ENCODE assay signal across 8 cellular contexts in genomic region chr1:61078611-61079010, GRCh38. TPM values are rescaled to one million over a fixed set of nuclear protein-coding genes. Genes with fewer than 3 reads are reported as not detected.
DNase-seq lines count a peak whose midpoint lies in the region; ATAC-seq and TF ChIP-seq lines count a peak whose summit lies in the region.

No MANE protein-coding gene starts in this region.

- peaks cover 35% of the 10 kb centered on the region for H3K4me1 ChIP-seq in Loucy (ENCODE audit: insufficient read depth, low read length, poor library complexity, severe bottlenecking)
- H3K4me1 ChIP-seq in naive thymus-derived CD4-positive, alpha-beta T cell (ENCODE audit: control insufficient read depth in 2 of 2, insufficient read depth in 2 of 2, low read length in 2 of 2): peaks cover 24 to 41% of the 10 kb centered on the region in 2 donors

- H3K9ac ChIP-seq in Loucy (ENCODE audit: low read depth, low read length, poor library complexity, severe bottlenecking): peak overlapping the region; percentile 65

- H3K4me2 ChIP-seq in Loucy (ENCODE audit: low read depth, low read length, poor library complexity, severe bottlenecking): peak overlapping the region; percentile 74

- CTCF ChIA-PET in naive thymus-derived CD4-positive, alpha-beta T cell (lab: Charles Lee): interaction anchor here (0.8 to 3.6 kb wide), 5 partner anchors 8 to 34 kb away, joined by 3 to 29 read pairs (median 4); no protein-coding TSS in a partner anchor

- intact Hi-C loops in naive thymus-derived CD4-positive, alpha-beta T cell (cut with micrococcal nuclease): loop anchor here (1.0 to 10.0 kb wide), 7 partner anchors 36 to 1704 kb away; partner anchors contain the start of genes PATJ (in 2 of the 2), USP1 (in 2 of the 2), ATG4C (in 1 of the 2) and DOCK7 (in 1 of the 2)

- peaks cover 0 to 54% (median 0%) of the 10 kb centered on the region in 5 donors for H3K27me3 Mint-ChIP-seq in naive thymus-derived CD4-positive, alpha-beta T cell
- H3K27me3 Mint-ChIP-seq in stimulated activated naive B cell treated with anti-CD40 and anti-IgM and Interleukin-4, amounts not matched to agents 10 μg/mL and 1 μg/mL and 100 μg/mL, for 72 hours: peaks cover 30 to 34% of the 10 kb centered on the region in 2 donors

- H2AFZ ChIP-seq in Loucy (ENCODE audit: low read length): peak overlapping the region; percentile 70

- H3K27ac Mint-ChIP-seq in naive thymus-derived CD4-positive, alpha-beta T cell: peak overlapping the region in 8 of 9 donors; percentile 87 to 100 (median 97)
- H3K27ac Mint-ChIP-seq in stimulated activated naive B cell treated with anti-CD40 and anti-IgM and Interleukin-4, amounts not matched to agents 10 μg/mL and 1 μg/mL and 100 μg/mL, for 72 hours: no peak overlapping the region

- DNase-seq in AG10803 (ENCODE audit: low read depth) (peak; percentile 19), coronary artery (ENCODE audit: low spot score) (no peak)
- no peak for DNase-seq in naive thymus-derived CD4-positive, alpha-beta T cell
- no peak for DNase-seq in stimulated activated naive B cell treated with anti-CD40 and anti-IgM and Interleukin-4, amounts not matched to agents 10 μg/mL and 1 μg/mL and 100 μg/mL, for 72 hours

- POLR2A ChIA-PET in naive thymus-derived CD4-positive, alpha-beta T cell (lab: Charles Lee): interaction anchor here (1.1 to 2.8 kb wide), 5 partner anchors 25 to 1610 kb away, joined by 3 to 32 read pairs (median 4); partner anchors contain the start of gene DOCK7

- no peaks in the 10 kb centered on the region for H4K20me1 ChIP-seq in Loucy (ENCODE audit: insufficient read depth, low read length, poor library complexity, severe bottlenecking)

- peaks cover 34 to 49% (median 46%) of the 10 kb centered on the region in 7 donors for H3K4me1 Mint-ChIP-seq in naive thymus-derived CD4-positive, alpha-beta T cell
- H3K4me1 Mint-ChIP-seq in stimulated activated naive B cell treated with anti-CD40 and anti-IgM and Interleukin-4, amounts not matched to agents 10 μg/mL and 1 μg/mL and 100 μg/mL, for 72 hours: peaks cover 16 to 39% of the 10 kb centered on the region in 2 donors

- H3K4me3 ChIP-seq in AG10803 (ENCODE audit: low read length): peak overlapping the region; percentile 6; the same call in 1 of the 2 replicates
- H3K4me3 ChIP-seq in Loucy (ENCODE audit: low read length, poor library complexity, severe bottlenecking): peak overlapping the region; percentile 71
- H3K4me3 ChIP-seq in coronary artery: peak overlapping the region; percentile 74
- peak overlapping the region; percentile 73 for H3K4me3 ChIP-seq in naive thymus-derived CD4-positive, alpha-beta T cell (ENCODE audit: low read length)

- no peaks in the 10 kb centered on the region for H3K9me3 ChIP-seq in Loucy (ENCODE audit: insufficient read depth, low read depth, low read length)
- H3K9me3 ChIP-seq in naive thymus-derived CD4-positive, alpha-beta T cell (ENCODE audit: control insufficient read depth in 2 of 3, low read length in 3 of 3): no peaks in the 10 kb centered on the region

- H3K36me3 ChIP-seq in Loucy (ENCODE audit: insufficient read depth, low read length): no peaks in the 10 kb centered on the region
- H3K36me3 ChIP-seq in naive thymus-derived CD4-positive, alpha-beta T cell (ENCODE audit: control insufficient read depth in 2 of 3, insufficient read depth in 3 of 3, low read length in 3 of 3): no peaks in the 10 kb centered on the region

- peak overlapping the region; percentile 91 to 98 (median 94) for H3K4me3 Mint-ChIP-seq in naive thymus-derived CD4-positive, alpha-beta T cell
- no peak overlapping the region for H3K4me3 Mint-ChIP-seq in stimulated activated naive B cell treated with anti-CD40 and anti-IgM and Interleukin-4, amounts not matched to agents 10 μg/mL and 1 μg/mL and 100 μg/mL, for 72 hours

- ATAC-seq in naive thymus-derived CD4-positive, alpha-beta T cell: no peak
- ATAC-seq in HG02763 (IDR thresholded peaks at IDR 0.05; ENCODE audit: unreplicated experiment) (no peak), GM21737 (IDR thresholded peaks at IDR 0.05; ENCODE audit: unreplicated experiment) (no peak), GM21515 (IDR thresholded peaks at IDR 0.05; ENCODE audit: unreplicated experiment) (no peak)
- no peak for ATAC-seq in stimulated activated naive B cell treated with anti-CD40 and anti-IgM and Interleukin-4, amounts not matched to agents 10 μg/mL and 1 μg/mL and 100 μg/mL, for 72 hours (replicated peaks)

- H3K27me3 ChIP-seq in Loucy (ENCODE audit: insufficient read depth, low read length, poor library complexity, severe bottlenecking): no peaks in the 10 kb centered on the region
- no peaks in the 10 kb centered on the region for H3K27me3 ChIP-seq in naive thymus-derived CD4-positive, alpha-beta T cell (ENCODE audit: control insufficient read depth in 2 of 2, insufficient read depth in 2 of 2, low read length in 2 of 2)

- no peaks in the 10 kb centered on the region for H3K9me2 ChIP-seq in Loucy (replicated peaks; ENCODE audit: low read depth, low read length)

- no peaks in the 10 kb centered on the region for H3K79me2 ChIP-seq in Loucy (ENCODE audit: insufficient read depth, low read length)

- no peaks in the 10 kb centered on the region for H3F3A ChIP-seq in Loucy (ENCODE audit: low read depth)

- TF ChIP-seq CTCF in AG10803 (conservative IDR thresholded peaks at IDR 0.05; ENCODE audit: low read length) (no peak), Loucy (conservative IDR thresholded peaks at IDR 0.05; ENCODE audit: low read length) (no peak), coronary artery (IDR thresholded peaks at IDR 0.05) (no peak)

- peak overlapping the region; percentile 52 to 83 for H3K27ac ChIP-seq in coronary artery
- peak overlapping the region; percentile 75 for H3K27ac ChIP-seq in naive thymus-derived CD4-positive, alpha-beta T cell (ENCODE audit: low read depth, low read length)

- H3K36me3 Mint-ChIP-seq in naive thymus-derived CD4-positive, alpha-beta T cell: peaks cover 0 to 4% (median 0%) of the 10 kb centered on the region in 5 donors
- H3K36me3 Mint-ChIP-seq in stimulated activated naive B cell treated with anti-CD40 and anti-IgM and Interleukin-4, amounts not matched to agents 10 μg/mL and 1 μg/mL and 100 μg/mL, for 72 hours: no peaks in the 10 kb centered on the region

- peaks cover 0 to 5% (median 0%) of the 10 kb centered on the region in 11 donors for H3K9me3 Mint-ChIP-seq in naive thymus-derived CD4-positive, alpha-beta T cell
- H3K9me3 Mint-ChIP-seq in stimulated activated naive B cell treated with anti-CD40 and anti-IgM and Interleukin-4, amounts not matched to agents 10 μg/mL and 1 μg/mL and 100 μg/mL, for 72 hours: no peaks in the 10 kb centered on the region

RNA-seq across cellular contexts. Expression of gene NFIA, which starts 3.8 kb away (rescaled TPM):
- total RNA-seq in naive thymus-derived CD4-positive, alpha-beta T cell: 1 to 10 TPM; 1.0 to 8.6 (median 6.0) TPM
- 1 to 10 TPM; 5.3 to 5.9 TPM for polyA plus RNA-seq in naive thymus-derived CD4-positive, alpha-beta T cell

Comparison
In these comparisons a context has a peak if more than half of its experiments do, and no peak if none do; other contexts are left out.
1. H3K4me3 ChIP-seq: peak in every context shown above with its lines; median percentile 74 in coronary artery; 73 in naive thymus-derived CD4-positive, alpha-beta T cell; 71 in Loucy; 6 in AG10803.
2. H3K4me3 Mint-ChIP-seq: peak in naive thymus-derived CD4-positive, alpha-beta T cell (10 of 10); none in stimulated activated naive B cell treated with anti-CD40 and anti-IgM and Interleukin-4, amounts not matched to agents 10 μg/mL and 1 μg/mL and 100 μg/mL, for 72 hours (0 of 2).